22 cellular contexts compared by ENCODE assay signal in genomic region chr5:58961631-58962280, GRCh38.
DNase-seq lines count a peak whose midpoint lies in the region; ATAC-seq and TF ChIP-seq lines count a peak whose summit lies in the region.
"Had no signal": no experiment of that assay in that cellular context is flagged by ENCODE, and none has a peak within 500 bp of the region (broad histone marks: within the 10 kb centered on the region; RNA-seq: fewer than 3 reads in every experiment).

No MANE protein-coding gene starts in this region.

- CTCF ChIA-PET in activated CD8-positive, alpha-beta T cell treated with anti-CD3 and anti-CD28 coated beads for 36 hours (lab: Charles Lee), result interaction anchor here (1.1 kb wide), 1 partner anchor 73 kb away, joined by 3 read pairs; no protein-coding TSS in a partner anchor

- TF ChIP-seq EP300 in transverse colon (IDR thresholded peaks at IDR 0.05; ENCODE audit: low read depth), result no peak

- H4K20me1 ChIP-seq in osteoblast (ENCODE audit: insufficient read depth, low read length) (no peaks in the 10 kb centered on the region), smooth muscle cell (ENCODE audit: low read depth) (no peaks in the 10 kb centered on the region)
- H4K20me1 ChIP-seq: BLaER1 treated with 17β-estradiol and CSF1 and Interleukin-3, amounts not matched to agents 10 nM and 100 nM had no signal

- 81 to 88% methylated on average over 3 of the region's 3 CpGs for WGBS in transverse colon (ENCODE audit: low coverage in 1 of 2), 2 donors
- 92% methylated on average over 3 of the region's 3 CpGs for WGBS in smooth muscle cell (ENCODE audit: low lambda C conversion rate)

- no peaks in the 10 kb centered on the region for H3K4me1 Mint-ChIP-seq in activated CD8-positive, alpha-beta T cell treated with anti-CD3 and anti-CD28 coated beads for 36 hours (ENCODE audit: low read depth)

- H3K9ac ChIP-seq in smooth muscle cell (ENCODE audit: low read depth), result no peak overlapping the region
- H3K9ac ChIP-seq: BLaER1 treated with 17β-estradiol and CSF1 and Interleukin-3, amounts not matched to agents 10 nM and 100 nM had no signal

- no peaks in the 10 kb centered on the region for H3F3A ChIP-seq in smooth muscle cell (ENCODE audit: low read depth)

- intact Hi-C loops in activated CD8-positive, alpha-beta T cell treated with anti-CD3 and anti-CD28 coated beads for 36 hours (cut with micrococcal nuclease), result loop anchor here (5.0 kb wide), 1 partner anchor 64 kb away; no protein-coding TSS in a partner anchor
- intact Hi-C loops in transverse colon (cut with DNase I; ENCODE audit: low total_unique reads), result no loop called here

- H2AFZ ChIP-seq in osteoblast (ENCODE audit: low read length), result no peak overlapping the region
- H2AFZ ChIP-seq in smooth muscle cell (ENCODE audit: low read depth), result no peak overlapping the region

- H3K4me1 ChIP-seq in osteoblast (ENCODE audit: insufficient read depth, low read length), result no peaks in the 10 kb centered on the region
- H3K4me1 ChIP-seq in transverse colon, result no peaks in the 10 kb centered on the region
- H3K4me1 ChIP-seq in smooth muscle cell (ENCODE audit: low read depth), result no peaks in the 10 kb centered on the region

- ATAC-seq in GM18868 (IDR thresholded peaks at IDR 0.05; ENCODE audit: unreplicated experiment) (peak; percentile 78), GM21528 (IDR thresholded peaks at IDR 0.05; ENCODE audit: low FRiP score, unreplicated experiment) (peak; percentile 73), HG03060 (IDR thresholded peaks at IDR 0.05; ENCODE audit: low read depth, unreplicated experiment) (peak; percentile 62)
- ATAC-seq in activated CD8-positive, alpha-beta T cell treated with anti-CD3 and anti-CD28 coated beads for 36 hours, result no peak
- ATAC-seq: activated CD8-positive, alpha-beta T cell treated with anti-CD3 and anti-CD28 coated beads, Interleukin-2, amount 10 ng/mL, durations not matched to agents 7 days and 5 days; Panc1 had no signal

- peak; percentile 52 for DNase-seq in osteoblast (ENCODE audit: insufficient read length, low spot score, missing footprints)
- DNase-seq in activated CD8-positive, alpha-beta T cell treated with anti-CD3 and anti-CD28 coated beads for 36 hours, result no peak
- no peak for DNase-seq in transverse colon
- DNase-seq in smooth muscle cell (lab: John Stamatoyannopoulos, UW; ENCODE audit: unreplicated experiment), result no peak
- DNase-seq: activated CD8-positive, alpha-beta T cell treated with anti-CD3 and anti-CD28 coated beads, Interleukin-2, amount 10 ng/mL, durations not matched to agents 7 days and 5 days; central memory CD4-positive, alpha-beta T cell; DMS53; hypothalamus; kidney glomerular epithelial cell; midbrain; NCI-H2171 treated with DMSO at 0.1 percent for 48 hours; NCI-H774; stimulated activated CD4-positive, alpha-beta T cell treated with anti-CD3 and anti-CD28 coated beads, Interleukin-4, amount 100 ng/mL, for 1 hour; stimulated activated CD8-positive, alpha-beta memory T cell treated with anti-CD3 and anti-CD28 coated beads, Interleukin-4, amount 100 ng/mL, for 48 hours; WERI-Rb-1 had no signal

- no peak overlapping the region for H3K27ac Mint-ChIP-seq in activated CD8-positive, alpha-beta T cell treated with anti-CD3 and anti-CD28 coated beads for 36 hours
- H3K27ac Mint-ChIP-seq: activated CD8-positive, alpha-beta T cell treated with anti-CD3 and anti-CD28 coated beads, Interleukin-2, amount 10 ng/mL, durations not matched to agents 7 days and 5 days; activated T-helper 2 cell treated with anti-CD3 and anti-CD28 coated beads, Interferon-gamma antibody, Interleukin-2, Interleukin-4, amounts not matched to agents 10 μg/mL and 5 μg/mL and 100 μg/mL, durations not matched to agents 14 hours and 24 hours and 36 hours had no signal

- TF ChIP-seq POLR2A in transverse colon (IDR thresholded peaks at IDR 0.05), result no peak

- no peaks in the 10 kb centered on the region for H3K9me3 Mint-ChIP-seq in activated CD8-positive, alpha-beta T cell treated with anti-CD3 and anti-CD28 coated beads for 36 hours
- H3K9me3 Mint-ChIP-seq: activated T-helper 2 cell treated with anti-CD3 and anti-CD28 coated beads, Interferon-gamma antibody, Interleukin-2, Interleukin-4, amounts not matched to agents 10 μg/mL and 5 μg/mL and 100 μg/mL, durations not matched to agents 14 hours and 24 hours and 36 hours had no signal

- H3K36me3 ChIP-seq in osteoblast (ENCODE audit: insufficient read depth, low read length), result no peaks in the 10 kb centered on the region
- no peaks in the 10 kb centered on the region for H3K36me3 ChIP-seq in transverse colon
- H3K36me3 ChIP-seq in smooth muscle cell (ENCODE audit: low read depth), result no peaks in the 10 kb centered on the region
- H3K36me3 ChIP-seq: BLaER1 treated with 17β-estradiol and CSF1 and Interleukin-3, amounts not matched to agents 10 nM and 100 nM; thoracic aorta; WERI-Rb-1 had no signal

- H3K4me3 ChIP-seq in osteoblast (ENCODE audit: insufficient read depth, low read length), result no peak overlapping the region
- no peak overlapping the region for H3K4me3 ChIP-seq in transverse colon
- H3K4me3 ChIP-seq in smooth muscle cell, result no peak overlapping the region
- H3K4me3 ChIP-seq: BLaER1 treated with 17β-estradiol and CSF1 and Interleukin-3, amounts not matched to agents 10 nM and 100 nM; thoracic aorta had no signal

- no peaks in the 10 kb centered on the region for H3K36me3 Mint-ChIP-seq in activated CD8-positive, alpha-beta T cell treated with anti-CD3 and anti-CD28 coated beads for 36 hours (ENCODE audit: low read depth)

- H3K27me3 Mint-ChIP-seq in activated CD8-positive, alpha-beta T cell treated with anti-CD3 and anti-CD28 coated beads for 36 hours, result peaks cover 1% of the 10 kb centered on the region

- no peak overlapping the region for H3K4me3 Mint-ChIP-seq in activated CD8-positive, alpha-beta T cell treated with anti-CD3 and anti-CD28 coated beads for 36 hours
- H3K4me3 Mint-ChIP-seq: activated CD8-positive, alpha-beta T cell treated with anti-CD3 and anti-CD28 coated beads, Interleukin-2, amount 10 ng/mL, durations not matched to agents 7 days and 5 days had no signal

- POLR2A ChIA-PET in activated CD8-positive, alpha-beta T cell treated with anti-CD3 and anti-CD28 coated beads for 36 hours (lab: Charles Lee), result no interaction called here

- TF ChIP-seq CTCF in osteoblast (IDR thresholded peaks at IDR 0.05; ENCODE audit: extremely low read depth, low read depth, low read length) (no peak), transverse colon (IDR thresholded peaks at IDR 0.05) (no peak), smooth muscle cell (IDR thresholded peaks at IDR 0.05; ENCODE audit: borderline replicate concordance, insufficient read depth, poor library complexity, severe bottlenecking) (no peak)
- no peak for TF ChIP-seq CTCF in activated CD8-positive, alpha-beta T cell treated with anti-CD3 and anti-CD28 coated beads for 36 hours (IDR thresholded peaks at IDR 0.05)

- in situ Hi-C loops in transverse colon (cut with MboI; ENCODE audit: low pct_ligation_motif_present in 1 of 4, low pct_unique_long_range_greater_than_20kb in 1 of 4, low sequenced_read_pairs in 3 of 4), result no loop called here

- H3K27ac ChIP-seq in osteoblast (ENCODE audit: low read depth, low read length), result no peak overlapping the region
- no peak overlapping the region for H3K27ac ChIP-seq in transverse colon
- H3K27ac ChIP-seq in smooth muscle cell (ENCODE audit: low read depth), result no peak overlapping the region
- H3K27ac ChIP-seq: BLaER1 treated with 17β-estradiol and CSF1 and Interleukin-3, amounts not matched to agents 10 nM and 100 nM; thoracic aorta; WERI-Rb-1 had no signal

- H3K79me2 ChIP-seq in osteoblast (ENCODE audit: insufficient read depth, low read length) (no peaks in the 10 kb centered on the region), smooth muscle cell (ENCODE audit: low read depth) (no peaks in the 10 kb centered on the region)

- H3K27me3 ChIP-seq in osteoblast (ENCODE audit: insufficient read depth, low read length), result peaks cover 3% of the 10 kb centered on the region
- H3K27me3 ChIP-seq in transverse colon, result no peaks in the 10 kb centered on the region
- no peaks in the 10 kb centered on the region for H3K27me3 ChIP-seq in smooth muscle cell (ENCODE audit: low read depth)
- H3K27me3 ChIP-seq: BLaER1 treated with 17β-estradiol and CSF1 and Interleukin-3, amounts not matched to agents 10 nM and 100 nM had no signal

- H3K9me3 ChIP-seq in osteoblast (ENCODE audit: low read depth, low read length) (no peaks in the 10 kb centered on the region), transverse colon (no peaks in the 10 kb centered on the region), smooth muscle cell (replicated peaks; ENCODE audit: low read depth) (no peaks in the 10 kb centered on the region)
- H3K9me3 ChIP-seq: BLaER1 treated with 17β-estradiol and CSF1 and Interleukin-3, amounts not matched to agents 10 nM and 100 nM; thoracic aorta had no signal

- H3K4me2 ChIP-seq in osteoblast (ENCODE audit: insufficient read depth, low read length) (no peak overlapping the region), smooth muscle cell (no peak overlapping the region)
- H3K4me2 ChIP-seq: BLaER1 treated with 17β-estradiol and CSF1 and Interleukin-3, amounts not matched to agents 10 nM and 100 nM had no signal
